In genomic region chr10:4770766-4771553, GRCh38 we compare ENCODE assay signal across 9 cellular contexts. TPM values are rescaled to one million over a fixed set of nuclear protein-coding genes. Genes with fewer than 3 reads are reported as not detected.
A peak's percentile ranks its signal among the peaks of the same experiment; 100 is the strongest.
DNase-seq lines count a peak whose midpoint lies in the region; ATAC-seq, FAIRE-seq and TF ChIP-seq lines count a peak whose summit lies in the region.
"Had no signal": no experiment of that assay in that cellular context is flagged by ENCODE, and none has a peak within 500 bp of the region (broad histone marks: within the 10 kb centered on the region; RNA-seq: fewer than 3 reads in every experiment).

No MANE protein-coding gene starts in this region.

- no peaks in the 10 kb centered on the region for H3K9me3 Mint-ChIP-seq in nephron
- H3K9me3 Mint-ChIP-seq: memory B cell had no signal

- TF ChIP-seq CTCF in nephron (IDR thresholded peaks at IDR 0.05; ENCODE audit: unreplicated experiment in 3 of 3) = peak; percentile 45 to 58 (median 53)

- peak; percentile 85 for FAIRE-seq in endometrium (lab: Jason Lieb, UNC)

- peak; percentile 99 for DNase-seq in ELR (ENCODE audit: low read depth)
- peak; percentile 22 for DNase-seq in NCI-H748 (lab: John Stamatoyannopoulos, UW; ENCODE audit: unreplicated experiment)
- DNase-seq in GOT3 (lab: John Stamatoyannopoulos, UW) = no peak
- no peak for DNase-seq in SK-N-DZ (ENCODE audit: low spot score)

- H3K27me3 Mint-ChIP-seq in nephron (ENCODE audit: low read depth) = no peaks in the 10 kb centered on the region

- H3K4me3 Mint-ChIP-seq in nephron = no peak overlapping the region
- H3K4me3 Mint-ChIP-seq: memory B cell had no signal

- H3K36me3 Mint-ChIP-seq in nephron (ENCODE audit: low read depth) = no peaks in the 10 kb centered on the region
- H3K36me3 Mint-ChIP-seq: memory B cell had no signal

- ATAC-seq in GM18867 (IDR thresholded peaks at IDR 0.05; ENCODE audit: unreplicated experiment) (no peak), GM21576 (IDR thresholded peaks at IDR 0.05; ENCODE audit: unreplicated experiment) (no peak)

- H3K27ac Mint-ChIP-seq in nephron = no peak overlapping the region
- H3K27ac Mint-ChIP-seq: memory B cell had no signal

- peaks cover 33% of the 10 kb centered on the region for H3K4me1 Mint-ChIP-seq in nephron
- H3K4me1 Mint-ChIP-seq: memory B cell had no signal

RNA-seq across cellular contexts. Expression of gene AKR1E2, which starts 55.0 kb away (rescaled TPM):
- polyA plus RNA-seq in SK-N-DZ (2014; cell fraction: cytosol; rRNA removed) = 0.16 and 2.3 TPM in 2 replicates
- polyA plus RNA-seq in SK-N-DZ (2014; cell fraction: nucleus; rRNA removed) = 0.90 and 1.7 TPM in 2 replicates

Comparison
In these comparisons a context has a peak if more than half of its experiments do, and no peak if none do; other contexts are left out.
1. DNase-seq: peak in ELR (single experiment) and NCI-H748 (single experiment); none in GOT3 (single experiment) and SK-N-DZ (single experiment).